In the genomic region with DNA sequence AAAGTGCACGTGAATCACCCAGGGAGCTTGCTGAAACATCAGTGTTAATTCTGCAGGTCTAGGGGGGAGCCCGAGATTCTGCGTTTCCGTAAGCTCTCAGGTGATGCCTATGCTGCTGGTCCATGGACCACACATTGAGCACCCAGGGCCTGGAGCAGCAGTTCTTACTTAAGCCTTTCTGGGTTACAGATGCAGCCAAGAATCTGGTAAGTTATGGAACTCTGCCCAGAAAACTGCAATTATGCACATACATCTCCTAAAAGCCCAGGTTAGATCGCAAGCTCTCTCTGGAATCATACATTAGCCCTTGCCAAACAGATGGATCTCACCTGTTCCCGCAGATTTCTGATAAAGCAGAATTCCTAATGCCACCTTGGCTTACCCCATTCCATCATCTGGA, we compare ENCODE assay signal across 19 cellular contexts.
DNase-seq lines count a peak whose midpoint lies in the region; FAIRE-seq and TF ChIP-seq lines count a peak whose summit lies in the region.
"Had no signal": no experiment of that assay in that cellular context is flagged by ENCODE, and none has a peak within 500 bp of the region (broad histone marks: within the 10 kb centered on the region; RNA-seq: fewer than 3 reads in every experiment).

No MANE protein-coding gene starts in this region.

- H3K27me3 ChIP-seq in colonic mucosa (no peaks in the 10 kb centered on the region), vagina (no peaks in the 10 kb centered on the region)
- H3K27me3 ChIP-seq: BLaER1 treated with 17β-estradiol and CSF1 and Interleukin-3, amounts not matched to agents 10 nM and 100 nM had no signal

- H3K9ac ChIP-seq in colonic mucosa (ENCODE audit: low read depth in 2 of 2, low read length in 2 of 2) = no peak overlapping the region
- H3K9ac ChIP-seq: BLaER1 treated with 17β-estradiol and CSF1 and Interleukin-3, amounts not matched to agents 10 nM and 100 nM had no signal

- H3K4me1 ChIP-seq in colonic mucosa (no peaks in the 10 kb centered on the region), vagina (no peaks in the 10 kb centered on the region)
- H3K4me1 ChIP-seq: BLaER1 treated with 17β-estradiol and CSF1 and Interleukin-3, amounts not matched to agents 10 nM and 100 nM had no signal

- no peak overlapping the region for H3K27ac ChIP-seq in colonic mucosa
- H3K27ac ChIP-seq in vagina = no peak overlapping the region
- H3K27ac ChIP-seq: 22Rv1; BLaER1 treated with 17β-estradiol and CSF1 and Interleukin-3, amounts not matched to agents 10 nM and 100 nM; RWPE1 had no signal

- H3K4me3 ChIP-seq in colonic mucosa = no peak overlapping the region
- H3K4me3 ChIP-seq in vagina = no peak overlapping the region
- H3K4me3 ChIP-seq: BLaER1 treated with 17β-estradiol and CSF1 and Interleukin-3, amounts not matched to agents 10 nM and 100 nM had no signal

- H3K36me3 ChIP-seq in colonic mucosa (no peaks in the 10 kb centered on the region), vagina (no peaks in the 10 kb centered on the region)
- H3K36me3 ChIP-seq: BLaER1 treated with 17β-estradiol and CSF1 and Interleukin-3, amounts not matched to agents 10 nM and 100 nM had no signal

- no peak for TF ChIP-seq POLR2A in vagina (IDR thresholded peaks at IDR 0.05)

- FAIRE-seq in HTR-8/SVneo (lab: Jason Lieb, UNC) = no peak
- FAIRE-seq: GM12892, H54 had no signal

- H3K9me3 ChIP-seq in colonic mucosa (no peaks in the 10 kb centered on the region), vagina (no peaks in the 10 kb centered on the region)
- H3K9me3 ChIP-seq: BLaER1 treated with 17β-estradiol and CSF1 and Interleukin-3, amounts not matched to agents 10 nM and 100 nM had no signal

- TF ChIP-seq CTCF in colonic mucosa (IDR thresholded peaks at IDR 0.05) = no peak
- TF ChIP-seq CTCF in vagina (IDR thresholded peaks at IDR 0.05) = no peak

- intact Hi-C loops in colonic mucosa (cut with DNase I) = no loop called here
- intact Hi-C loops in vagina (cut with DNase I) = no loop called here

- peak; percentile 10 for DNase-seq in NCI-H2171 treated with DMSO at 0.1 percent for 48 hours (lab: John Stamatoyannopoulos, UW)
- no peak for DNase-seq in NCI-H2171 (lab: John Stamatoyannopoulos, UW)
- peak; percentile 33 for DNase-seq in RPMI8226
- DNase-seq in fibroblast of gingiva (ENCODE audit: low read depth) = peak; percentile 34
- DNase-seq in pons (ENCODE audit: low spot score) = peak; percentile 19
- no peak for DNase-seq in HTR-8/SVneo (ENCODE audit: insufficient read length, low spot score)
- no peak for DNase-seq in colonic mucosa
- DNase-seq in vagina (ENCODE audit: extremely low spot score in 2 of 2) = no peak
- DNase-seq: CD8-positive, alpha-beta memory T cell; Karpas-422; NCI-H187; NCI-H446; NCI-H69; OCI-M1 had no signal

Comparison
In these comparisons a context has a peak if more than half of its experiments do, and no peak if none do; other contexts are left out.
1. DNase-seq: peak in NCI-H2171 treated with DMSO at 0.1 percent for 48 hours (single experiment), RPMI8226 (single experiment), fibroblast of gingiva (single experiment) and pons (single experiment); none in NCI-H2171 (single experiment), HTR-8/SVneo (single experiment), colonic mucosa (single experiment) and vagina (0 of 2).